9 cellular contexts compared by ENCODE assay signal in genomic region chr12:133038310-133038709, GRCh38. TPM values are rescaled to one million over a fixed set of nuclear protein-coding genes. Genes with fewer than 3 reads are reported as not detected.
DNase-seq lines count a peak whose midpoint lies in the region; ATAC-seq and TF ChIP-seq lines count a peak whose summit lies in the region.
"Had no signal": no experiment of that assay in that cellular context is flagged by ENCODE, and none has a peak within 500 bp of the region (broad histone marks: within the 10 kb centered on the region; RNA-seq: fewer than 3 reads in every experiment).

No MANE protein-coding gene starts in this region.

- H3K9me3 Mint-ChIP-seq in glutamatergic neuron (ENCODE audit: unreplicated experiment): peaks cover 22% of the 10 kb centered on the region

- peak overlapping the region; percentile 92 for H3K4me3 Mint-ChIP-seq in glutamatergic neuron (ENCODE audit: unreplicated experiment)

- peaks cover 47% of the 10 kb centered on the region for H3K36me3 Mint-ChIP-seq in glutamatergic neuron (ENCODE audit: unreplicated experiment)

- ATAC-seq in HG03025 (IDR thresholded peaks at IDR 0.05; ENCODE audit: low FRiP score, unreplicated experiment) (no peak), GM18517 (IDR thresholded peaks at IDR 0.05; ENCODE audit: unreplicated experiment) (no peak)

- TF ChIP-seq CTCF in WI38 (IDR thresholded peaks at IDR 0.05; ENCODE audit: low read depth, low read length): no peak
- TF ChIP-seq CTCF in glutamatergic neuron (IDR thresholded peaks at IDR 0.05; ENCODE audit: partially characterized antibody, unreplicated experiment): no peak
- TF ChIP-seq CTCF in spleen (IDR thresholded peaks at IDR 0.05 in 8 of 11, conservative IDR thresholded peaks at IDR 0.05 in 3 of 11): no peak

- H3K4me3 ChIP-seq in WI38 (ENCODE audit: low read depth, low read length) (peak overlapping the region; percentile 78), spleen (peak overlapping the region; percentile 50 to 89 (median 67))

- TF ChIP-seq POLR2A in spleen (IDR thresholded peaks at IDR 0.05): no peak

- peaks cover 0 to 24% (median 13%) of the 10 kb centered on the region in 6 donors for H3K4me1 ChIP-seq in spleen

- H3K27ac Mint-ChIP-seq in glutamatergic neuron (ENCODE audit: unreplicated experiment): peak overlapping the region; percentile 94

- H3K27me3 ChIP-seq in spleen (replicated peaks in 1 of 7): no peaks in the 10 kb centered on the region

- 66 to 78% (median 68%) methylated on average over 3 of the region's 3 CpGs for WGBS in spleen, 5 donors

- DNase-seq in NCI-H2029 treated with DMSO at 0.1 percent for 48 hours (lab: John Stamatoyannopoulos, UW) (peak; percentile 1), NCI-H2029 (lab: John Stamatoyannopoulos, UW) (no peak), glutamatergic neuron (no peak), spleen (no peak), HT-29 (ENCODE audit: low spot score) (no peak)
- DNase-seq: retina had no signal

- peaks cover 31 to 89% (median 85%) of the 10 kb centered on the region in 8 donors for H3K9me3 ChIP-seq in spleen

- peaks cover 13 to 45% (median 35%) of the 10 kb centered on the region in 6 donors for H3K36me3 ChIP-seq in spleen

- intact Hi-C loops in spleen (cut with DNase I; ENCODE audit: low total_unique reads): no loop called here

- no peaks in the 10 kb centered on the region for H3K4me1 Mint-ChIP-seq in glutamatergic neuron (ENCODE audit: low read depth, unreplicated experiment)

- peak overlapping the region in 6 of 8 donors; percentile 93 to 98 (median 96) for H3K27ac ChIP-seq in spleen

- peaks cover 11% of the 10 kb centered on the region for H3K27me3 Mint-ChIP-seq in glutamatergic neuron (ENCODE audit: unreplicated experiment)

RNA-seq across cellular contexts. Expression of gene ZNF84, which starts 1.0 kb away (rescaled TPM):
- total RNA-seq in glutamatergic neuron (ENCODE audit: unreplicated experiment): 76.7 TPM
- 10 to 100 TPM; 20.9 to 36.3 (median 31.6) TPM for total RNA-seq in spleen
- polyA plus RNA-seq in spleen: 10 to 100 TPM in 2 of 3 donors, 1 to 10 TPM in 1; 8.6 to 13.4 (median 11.2) TPM
- 4.5 and 5.9 TPM in 2 replicates for total RNA-seq in HT-29 (2014; rRNA removed; shearing (Covaris generic))

RNA-seq across cellular contexts. Expression of gene ZNF140, which starts 42.4 kb away (rescaled TPM):
- total RNA-seq in glutamatergic neuron (ENCODE audit: unreplicated experiment) (32.3 TPM), spleen (10 to 100 TPM; 16.8 to 25.0 (median 18.2) TPM)
- 10 to 100 TPM; 14.9 to 17.0 (median 15.6) TPM for polyA plus RNA-seq in spleen
- total RNA-seq in HT-29 (2014; rRNA removed; shearing (Covaris generic)): 9.8 and 15.1 TPM in 2 replicates

RNA-seq across cellular contexts. Expression of gene ZNF26, which starts 52.1 kb away (rescaled TPM):
- total RNA-seq in glutamatergic neuron (ENCODE audit: unreplicated experiment): 15.9 TPM
- total RNA-seq in spleen: 10 to 100 TPM; 13.2 to 28.7 (median 20.6) TPM
- polyA plus RNA-seq in spleen: 1 to 10 TPM; 4.0 to 6.1 (median 5.6) TPM
- total RNA-seq in HT-29 (2014; rRNA removed; shearing (Covaris generic)): 16.9 and 21.4 TPM in 2 replicates
